ENCODE assay signal across 16 cellular contexts in the genomic region with DNA sequence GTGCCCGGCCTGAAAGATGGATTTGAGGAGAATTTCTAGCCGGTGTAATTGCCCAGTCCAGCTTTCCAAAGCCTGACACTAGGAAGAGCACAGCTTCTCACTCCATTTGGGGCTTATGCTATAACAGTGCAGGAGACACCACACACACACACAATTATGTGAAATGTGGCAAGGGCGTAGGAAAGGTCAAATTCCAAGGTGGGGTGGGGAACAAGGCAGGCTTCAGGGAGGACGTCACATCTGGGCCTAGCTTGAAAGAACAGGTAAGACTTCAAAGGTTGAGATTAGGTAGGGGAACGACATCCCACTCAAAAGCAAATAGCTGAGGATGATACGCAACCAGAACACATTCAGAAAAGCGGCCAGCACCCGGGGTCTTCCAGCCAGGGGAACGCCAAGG.
"Had no signal": no experiment of that assay in that cellular context is flagged by ENCODE, and none has a peak within 500 bp of the region (broad histone marks: within the 10 kb centered on the region; RNA-seq: fewer than 3 reads in every experiment).

No MANE protein-coding gene starts in this region.

- H3K27ac ChIP-seq: adrenal gland, colonic mucosa, esophagus muscularis mucosa, neutrophil, transverse colon had no signal

- H3K9me3 ChIP-seq: adrenal gland, colonic mucosa, esophagus muscularis mucosa, neutrophil, transverse colon had no signal

- H3K4me3 ChIP-seq: adrenal gland, colonic mucosa, esophagus muscularis mucosa, skin epidermis, transverse colon had no signal

- H3K9me3 Mint-ChIP-seq: naive thymus-derived CD4-positive, alpha-beta T cell had no signal

- H3K27me3 Mint-ChIP-seq: naive thymus-derived CD4-positive, alpha-beta T cell had no signal

- H3K4me3 Mint-ChIP-seq: naive thymus-derived CD4-positive, alpha-beta T cell had no signal

- DNase-seq: activated CD4-positive, alpha-beta T cell treated with anti-CD3 and anti-CD28 coated beads, Interleukin-2, amount 50 U/mL, for 48 hours; activated CD4-positive, CD25-positive, alpha-beta regulatory T cell treated with anti-CD3 and anti-CD28 coated beads, Interleukin-2, amount 50 U/mL, for 72 hours; activated naive CD4-positive, alpha-beta T cell treated with anti-CD3 and anti-CD28 coated beads, Interleukin-2, amount 50 U/mL, for 16 hours; activated T-cell treated with anti-CD3 and anti-CD28 coated beads, Interleukin-2, amount 50 U/mL, for 1 hour; adrenal gland; colonic mucosa; hypothalamus; naive thymus-derived CD4-positive, alpha-beta T cell; stimulated activated CD4-positive, alpha-beta T cell treated with anti-CD3 and anti-CD28 coated beads, Interleukin-4, amount 100 ng/mL, for 4 hours; stimulated activated CD8-positive, alpha-beta memory T cell treated with anti-CD3 and anti-CD28 coated beads, Interleukin-4, amount 100 ng/mL, for 48 hours; stimulated activated naive CD8-positive, alpha-beta T cell treated with anti-CD3 and anti-CD28 coated beads, Interleukin-15, Interleukin-2, amounts not matched to agents 100 U/mL and 50 U/mL, for 24 hours; T1000; transverse colon had no signal

- H3K27me3 ChIP-seq: adrenal gland, colonic mucosa, esophagus muscularis mucosa, neutrophil, transverse colon had no signal

- ATAC-seq: naive thymus-derived CD4-positive, alpha-beta T cell; stimulated activated naive CD8-positive, alpha-beta T cell treated with anti-CD3 and anti-CD28 coated beads, Interleukin-15, Interleukin-2, amounts not matched to agents 100 U/mL and 50 U/mL, for 24 hours had no signal
